ENCODE assay signal across 8 cellular contexts in genomic region chr3:124834723-124835718, GRCh38. TPM values are rescaled to one million over a fixed set of nuclear protein-coding genes. Genes with fewer than 3 reads are reported as not detected.
DNase-seq lines count a peak whose midpoint lies in the region; ATAC-seq, FAIRE-seq and TF ChIP-seq lines count a peak whose summit lies in the region.

No MANE protein-coding gene starts in this region.

- H3K27me3 ChIP-seq in BE2C (no peaks in the 10 kb centered on the region), esophagus squamous epithelium (no peaks in the 10 kb centered on the region), pancreas (no peaks in the 10 kb centered on the region), vagina (no peaks in the 10 kb centered on the region)

- DNase-seq in BE2C = peak; percentile 64
- peak; percentile 91 for DNase-seq in NCI-H69 (lab: John Stamatoyannopoulos, UW)
- DNase-seq in activated T-cell treated with anti-CD3 and anti-CD28 coated beads, Interleukin-2, amount 50 U/mL, for 1 hour = peak; percentile 50
- no peak for DNase-seq in esophagus squamous epithelium (lab: John Stamatoyannopoulos, UW)
- DNase-seq in pancreas = peak in 4 of 6 donors; percentile 36 to 68 (median 45)
- no peak for DNase-seq in vagina (ENCODE audit: extremely low spot score in 2 of 2)

- intact Hi-C loops in esophagus squamous epithelium (cut with DNase I) = no loop called here
- intact Hi-C loops in pancreas (cut with DNase I) = no loop called here
- intact Hi-C loops in vagina (cut with DNase I) = no loop called here

- TF ChIP-seq CTCF in BE2C (IDR thresholded peaks at IDR 0.05; ENCODE audit: low read depth, low read length) = no peak
- no peak for TF ChIP-seq CTCF in esophagus squamous epithelium (IDR thresholded peaks at IDR 0.05)
- no peak for TF ChIP-seq CTCF in pancreas (IDR thresholded peaks at IDR 0.05)
- no peak for TF ChIP-seq CTCF in vagina (IDR thresholded peaks at IDR 0.05)

- peak; percentile 83 for ATAC-seq in GM19328 (IDR thresholded peaks at IDR 0.05; ENCODE audit: unreplicated experiment)
- peak; percentile 96 for ATAC-seq in HG03439 (IDR thresholded peaks at IDR 0.05; ENCODE audit: unreplicated experiment)
- peak; percentile 74 to 82 (median 77) for ATAC-seq in pancreas

- peak in 1 of 4 donors; percentile 16 for TF ChIP-seq POLR2A in esophagus squamous epithelium (IDR thresholded peaks at IDR 0.05)
- TF ChIP-seq POLR2A in vagina (IDR thresholded peaks at IDR 0.05) = no peak

- peaks cover 61% of the 10 kb centered on the region for H3K4me1 ChIP-seq in BE2C
- H3K4me1 ChIP-seq in esophagus squamous epithelium = peaks cover 30 to 85% (median 45%) of the 10 kb centered on the region in 3 donors
- H3K4me1 ChIP-seq in pancreas = peaks cover 8 to 21% (median 12%) of the 10 kb centered on the region in 3 donors
- H3K4me1 ChIP-seq in vagina = peaks cover 85% of the 10 kb centered on the region

- H3K9me3 ChIP-seq in BE2C (no peaks in the 10 kb centered on the region), esophagus squamous epithelium (no peaks in the 10 kb centered on the region), pancreas (no peaks in the 10 kb centered on the region), vagina (no peaks in the 10 kb centered on the region)

- 21 to 22% methylated on average over 9 to 16 of the region's 20 CpGs for WGBS in esophagus squamous epithelium, 2 donors
- WGBS in pancreas, 2 donors = 54 to 58% methylated on average over 20 of the region's 20 CpGs

- peak overlapping the region; percentile 55 to 76 (median 70) for H3K27ac ChIP-seq in esophagus squamous epithelium
- peak overlapping the region in 3 of 4 donors; percentile 15 to 73 (median 63) for H3K27ac ChIP-seq in pancreas
- peak overlapping the region; percentile 80 for H3K27ac ChIP-seq in vagina

- no peak for FAIRE-seq in pancreas (lab: Jason Lieb, UNC)

- no peaks in the 10 kb centered on the region for H3K36me3 ChIP-seq in BE2C
- peaks cover 0 to 47% (median 0%) of the 10 kb centered on the region in 3 donors for H3K36me3 ChIP-seq in esophagus squamous epithelium
- H3K36me3 ChIP-seq in pancreas = no peaks in the 10 kb centered on the region
- no peaks in the 10 kb centered on the region for H3K36me3 ChIP-seq in vagina

- H3K4me3 ChIP-seq in BE2C (ENCODE audit: low read depth, low read length) (no peak overlapping the region), esophagus squamous epithelium (peak overlapping the region in 3 of 4 donors; percentile 9 to 33 (median 16)), pancreas (no peak overlapping the region), vagina (peak overlapping the region in 1 of 2 donors; percentile 23)

RNA-seq across cellular contexts. Expression of gene ITGB5, which starts 52.1 kb away (rescaled TPM):
- 164 TPM for polyA plus RNA-seq in BE2C (2012; ENCODE audit: insufficient read depth, insufficient read length, low read depth)
- total RNA-seq in esophagus squamous epithelium (100 to 1,000 TPM in 1 of 4 donors, 10 to 100 TPM in 3; 68.4 to 114 (median 79.7) TPM), pancreas (10 to 100 TPM; 18.9 to 69.9 (median 27.2) TPM), vagina (156 TPM)
- 10 to 100 TPM in 1 of 2 donors, 1 to 10 TPM in 1; 9.5 to 15.1 TPM for polyA plus RNA-seq in pancreas

Comparison
In these comparisons a context has a peak if more than half of its experiments do, and no peak if none do; other contexts are left out.
1. DNase-seq: peak in BE2C (single experiment), NCI-H69 (single experiment), activated T-cell treated with anti-CD3 and anti-CD28 coated beads, Interleukin-2, amount 50 U/mL, for 1 hour (single experiment) and pancreas (4 of 6); none in esophagus squamous epithelium (single experiment) and vagina (0 of 2).
2. H3K4me3 ChIP-seq: peak in esophagus squamous epithelium (3 of 4); none in BE2C (single experiment) and pancreas (0 of 4).
3. Peak in every context shown above with its lines, with median percentiles within 50 percentile points of each other: ATAC-seq and H3K27ac ChIP-seq.